In genomic region chr15:76340198-76340801, GRCh38 we compare ENCODE assay signal across 9 cellular contexts. TPM values are rescaled to one million over a fixed set of nuclear protein-coding genes. Genes with fewer than 3 reads are reported as not detected.
DNase-seq lines count a peak whose midpoint lies in the region; TF ChIP-seq lines count a peak whose summit lies in the region.
"Had no signal": no experiment of that assay in that cellular context is flagged by ENCODE, and none has a peak within 500 bp of the region (broad histone marks: within the 10 kb centered on the region; RNA-seq: fewer than 3 reads in every experiment).

No MANE protein-coding gene starts in this region.

- H3K36me3 Mint-ChIP-seq in endodermal cell (ENCODE audit: low read depth), result no peaks in the 10 kb centered on the region

- H3K4me2 ChIP-seq in OCI-LY3 (ENCODE audit: low read length), result peak overlapping the region; percentile 87
- H3K4me2 ChIP-seq in neural cell (ENCODE audit: low read length), result peak overlapping the region; percentile 19
- no peak overlapping the region for H3K4me2 ChIP-seq in PC-9

- H3K79me2 ChIP-seq in OCI-LY3 (ENCODE audit: low read length) (peaks cover 75% of the 10 kb centered on the region), neural cell (replicated peaks; ENCODE audit: insufficient read depth, low read length) (no peaks in the 10 kb centered on the region), PC-9 (ENCODE audit: low read depth) (no peaks in the 10 kb centered on the region)

- peak overlapping the region; percentile 57 for H3K4me3 Mint-ChIP-seq in endodermal cell

- peaks cover 95% of the 10 kb centered on the region for H3K27me3 Mint-ChIP-seq in endodermal cell (ENCODE audit: insufficient read depth)

- H3K9ac ChIP-seq in OCI-LY3 (ENCODE audit: low read length) (no peak overlapping the region), endodermal cell (ENCODE audit: extremely low read depth, low read length, poor library complexity, severe bottlenecking) (no peak overlapping the region), neural cell (ENCODE audit: low read length) (no peak overlapping the region)

- TF ChIP-seq RAD21 in neural cell (conservative IDR thresholded peaks at IDR 0.05), result no peak

- H3K27ac ChIP-seq in OCI-LY3 (ENCODE audit: low read length) (no peak overlapping the region), endodermal cell (ENCODE audit: low read depth, low read length) (no peak overlapping the region), neural cell (ENCODE audit: low read length) (no peak overlapping the region), PC-9 (no peak overlapping the region)

- no peak overlapping the region for H2AFZ ChIP-seq in OCI-LY3 (ENCODE audit: low read depth, low read length)
- H2AFZ ChIP-seq in neural cell (ENCODE audit: low read depth, low read length), result no peak overlapping the region
- no peak overlapping the region for H2AFZ ChIP-seq in PC-9

- WGBS in endodermal cell (ENCODE audit: insufficient coverage in 1 of 2, insufficient read length in 1 of 2), 2 experiments, result 1 to 3% methylated on average over 20 to 53 of the region's 53 CpGs

- H3K4me1 ChIP-seq in OCI-LY3 (ENCODE audit: low read length) (peaks cover 19% of the 10 kb centered on the region), endodermal cell (ENCODE audit: control insufficient read depth, insufficient read depth, low read length) (peaks cover 3% of the 10 kb centered on the region), PC-9 (replicated peaks; ENCODE audit: insufficient read depth) (peaks cover 2% of the 10 kb centered on the region; the same call in 1 of the 2 replicates)

- DNase-seq in GM10266 (ENCODE audit: extremely low spot score) (peak; percentile 68), endodermal cell (peak; percentile 76), PC-9 (no peak), DMS79 (lab: John Stamatoyannopoulos, UW) (no peak), NK-92 (lab: John Stamatoyannopoulos, UW; ENCODE audit: unreplicated experiment) (no peak)
- no peak for DNase-seq in stimulated activated CD4-positive, alpha-beta T cell treated with anti-CD3 and anti-CD28 coated beads, Interleukin-2, amount 100 ng/mL, for 48 hours

- peaks cover 50% of the 10 kb centered on the region for H3K36me3 ChIP-seq in OCI-LY3 (replicated peaks; ENCODE audit: low read depth, low read length)
- no peaks in the 10 kb centered on the region for H3K36me3 ChIP-seq in endodermal cell (ENCODE audit: control insufficient read depth, insufficient read depth, low read length)
- H3K36me3 ChIP-seq in neural cell (ENCODE audit: insufficient read depth, low read length), result no peaks in the 10 kb centered on the region
- no peaks in the 10 kb centered on the region for H3K36me3 ChIP-seq in PC-9 (ENCODE audit: low read depth)

- H3K4me3 ChIP-seq in OCI-LY3 (ENCODE audit: low read length), result peak overlapping the region; percentile 91
- peak overlapping the region; percentile 72 for H3K4me3 ChIP-seq in endodermal cell (ENCODE audit: low read length)
- peak overlapping the region; percentile 56 for H3K4me3 ChIP-seq in neural cell (ENCODE audit: low read length)
- H3K4me3 ChIP-seq in PC-9, result no peak overlapping the region
- H3K4me3 ChIP-seq: lung had no signal

- peaks cover 2% of the 10 kb centered on the region for H3K9me3 Mint-ChIP-seq in endodermal cell

- H4K20me1 ChIP-seq in OCI-LY3 (ENCODE audit: insufficient read depth, low read length) (peaks cover 18% of the 10 kb centered on the region; the same call in 1 of the 2 replicates), neural cell (ENCODE audit: insufficient read depth) (no peaks in the 10 kb centered on the region), PC-9 (ENCODE audit: insufficient read depth) (no peaks in the 10 kb centered on the region)

- peaks cover 37% of the 10 kb centered on the region for H3K4me1 Mint-ChIP-seq in endodermal cell

- H3K27me3 ChIP-seq in OCI-LY3 (ENCODE audit: low read depth, low read length) (no peaks in the 10 kb centered on the region), endodermal cell (ENCODE audit: control insufficient read depth, insufficient read depth, low read length, poor library complexity, severe bottlenecking) (peaks cover 100% of the 10 kb centered on the region), neural cell (ENCODE audit: insufficient read depth, low read depth, low read length) (peaks cover 100% of the 10 kb centered on the region), PC-9 (ENCODE audit: insufficient read depth, low read depth) (no peaks in the 10 kb centered on the region)

- BruUV-seq in PC-9 (replicated peaks; lab: Mats Ljungman, UMichigan), result no TSS peak

- no peak overlapping the region for H3K27ac Mint-ChIP-seq in endodermal cell

- POLR2A ChIA-PET in PC-9 (lab: Charles Lee; ENCODE audit: unreplicated experiment), result interaction anchor here (0.6 kb wide), 1 partner anchor 144 kb away, joined by 14 read pairs; no protein-coding TSS in a partner anchor

- H3K9me2 ChIP-seq in neural cell (ENCODE audit: insufficient read depth, low read length) (no peaks in the 10 kb centered on the region), PC-9 (ENCODE audit: insufficient read depth) (no peaks in the 10 kb centered on the region)

- H3F3A ChIP-seq in neural cell (ENCODE audit: insufficient read depth, low read length, poor library complexity, severe bottlenecking) (no peaks in the 10 kb centered on the region), PC-9 (ENCODE audit: insufficient read depth, low read depth) (peaks cover 6% of the 10 kb centered on the region; the same call in 1 of the 2 replicates)

- TF ChIP-seq CTCF in GM10266 (IDR thresholded peaks at IDR 0.05; ENCODE audit: control insufficient read depth, insufficient read depth, low read depth, missing control alignments) (no peak), OCI-LY3 (IDR thresholded peaks at IDR 0.05; ENCODE audit: low read depth, low read length) (no peak), endodermal cell (conservative IDR thresholded peaks at IDR 0.05) (no peak), neural cell (IDR thresholded peaks at IDR 0.05; ENCODE audit: poor library complexity, severe bottlenecking) (no peak), PC-9 (conservative IDR thresholded peaks at IDR 0.05) (no peak)

- CTCF ChIA-PET in PC-9 (lab: Charles Lee), result no interaction called here

- H3K9me3 ChIP-seq in OCI-LY3 (ENCODE audit: insufficient read depth, low read length) (no peaks in the 10 kb centered on the region), endodermal cell (ENCODE audit: control insufficient read depth, low read length) (no peaks in the 10 kb centered on the region), neural cell (ENCODE audit: low read length) (peaks cover under 1% of the 10 kb centered on the region), PC-9 (ENCODE audit: insufficient read depth, low read depth) (no peaks in the 10 kb centered on the region)

- no peak for TF ChIP-seq EP300 in neural cell (conservative IDR thresholded peaks at IDR 0.05; ENCODE audit: poor library complexity, severe bottlenecking)

- intact Hi-C loops in PC-9 (cut with micrococcal nuclease; ENCODE audit: unreplicated experiment), result no loop called here

TF ChIP-seq in neural cell, 6 proteins besides CTCF, POLR2A, EP300 and RAD21:
- TF ChIP-seq POLR2AphosphoS5 (IDR thresholded peaks at IDR 0.05) (peak; percentile 50), REST (IDR thresholded peaks at IDR 0.05; ENCODE audit: borderline replicate concordance) (no peak), EZH2 (IDR thresholded peaks at IDR 0.05; ENCODE audit: borderline replicate concordance, insufficient read depth, low read length, poor library complexity, severe bottlenecking) (peak; percentile 88)

RNA-seq across cellular contexts. Expression of gene ISL2, which starts 3.7 kb away (rescaled TPM):
- total RNA-seq in endodermal cell (under 1 TPM; 0.51 to 0.66 TPM), PC-9 (2021) (0.24 and 0.63 TPM in 2 replicates)
- polyA plus RNA-seq in endodermal cell (2013, experiment 1 of 2), result 0.25 TPM
- polyA plus RNA-seq in endodermal cell (2013, experiment 2 of 2), result not detected
- not detected in 2 replicates for polyA plus RNA-seq in neural cell
- polyA minus RNA-seq in neural cell, result not detected in 2 replicates

RNA-seq across cellular contexts. Expression of gene ETFA, which starts 29.0 kb away (rescaled TPM):
- total RNA-seq in endodermal cell, result 100 to 1,000 TPM; 142 to 157 TPM
- 98.2 TPM for polyA plus RNA-seq in endodermal cell (2013, experiment 1 of 2)
- polyA plus RNA-seq in endodermal cell (2013, experiment 2 of 2), result 87.0 TPM
- polyA plus RNA-seq in neural cell, result 145 and 147 TPM in 2 replicates
- 89.4 and 93.5 TPM in 2 replicates for polyA minus RNA-seq in neural cell
- 158 and 187 TPM in 2 replicates for total RNA-seq in PC-9 (2021)

Comparison
In these comparisons a context has a peak if more than half of its experiments do, and no peak if none do; other contexts are left out.
1. DNase-seq: peak in GM10266 (single experiment) and endodermal cell (single experiment); none in PC-9 (0 of 2), DMS79 (single experiment), NK-92 (single experiment) and stimulated activated CD4-positive, alpha-beta T cell treated with anti-CD3 and anti-CD28 coated beads, Interleukin-2, amount 100 ng/mL, for 48 hours (0 of 2).